ENCODE assay signal across 11 cellular contexts in genomic region chr11:110128161-110128560, GRCh38. TPM values are rescaled to one million over a fixed set of nuclear protein-coding genes. Genes with fewer than 3 reads are reported as not detected.
DNase-seq lines count a peak whose midpoint lies in the region; ATAC-seq and TF ChIP-seq lines count a peak whose summit lies in the region.
"Had no signal": no experiment of that assay in that cellular context is flagged by ENCODE, and none has a peak within 500 bp of the region (broad histone marks: within the 10 kb centered on the region; RNA-seq: fewer than 3 reads in every experiment).

No MANE protein-coding gene starts in this region.

- H2AK5ac ChIP-seq in mesenchymal stem cell (ENCODE audit: low read length, severe bottlenecking): no peak overlapping the region

- H3K9me3 ChIP-seq in mesenchymal stem cell (ENCODE audit: control insufficient read depth, low read length): no peaks in the 10 kb centered on the region

- H2BK15ac ChIP-seq in mesenchymal stem cell (ENCODE audit: low read depth, poor library complexity, severe bottlenecking): no peak overlapping the region

- no peak overlapping the region for H3K18ac ChIP-seq in mesenchymal stem cell (ENCODE audit: low read depth in 1 of 2, low read length in 2 of 2)

- H3K14ac ChIP-seq in mesenchymal stem cell (ENCODE audit: low read length in 2 of 2): no peak overlapping the region

- H3K4me2 ChIP-seq in mesenchymal stem cell (ENCODE audit: low read length, poor library complexity, severe bottlenecking): no peak overlapping the region

- H3K9me3 Mint-ChIP-seq in naive thymus-derived CD8-positive, alpha-beta T cell: no peaks in the 10 kb centered on the region
- H3K9me3 Mint-ChIP-seq: activated naive CD4-positive, alpha-beta T cell treated with anti-CD3 and anti-CD28 coated beads for 36 hours had no signal

- intact Hi-C loops in posterior cingulate gyrus (cut with DNase I): no loop called here

- no peak overlapping the region for H3K27ac Mint-ChIP-seq in naive thymus-derived CD8-positive, alpha-beta T cell
- H3K27ac Mint-ChIP-seq: activated naive CD4-positive, alpha-beta T cell treated with anti-CD3 and anti-CD28 coated beads for 36 hours had no signal

- peak overlapping the region; percentile 50 for H3K9ac ChIP-seq in mesenchymal stem cell (ENCODE audit: low read length)

- peaks cover 5% of the 10 kb centered on the region for H3K4me1 ChIP-seq in mesenchymal stem cell (ENCODE audit: control insufficient read depth, insufficient read depth, low read depth, low read length)

- H2BK5ac ChIP-seq in mesenchymal stem cell (ENCODE audit: low read depth, low read length, poor library complexity, severe bottlenecking): no peak overlapping the region

- POLR2A ChIA-PET in naive thymus-derived CD8-positive, alpha-beta T cell (lab: Charles Lee): no interaction called here

- H2BK12ac ChIP-seq in mesenchymal stem cell (ENCODE audit: low read length in 2 of 2): no peak overlapping the region

- H3K23ac ChIP-seq in mesenchymal stem cell (ENCODE audit: low read length in 2 of 2): no peak overlapping the region

- H3K27me3 ChIP-seq in brain microvascular endothelial cell (replicated peaks) (no peaks in the 10 kb centered on the region), mesenchymal stem cell (ENCODE audit: control insufficient read depth in 1 of 2, insufficient read depth in 1 of 2, low read length in 2 of 2) (no peaks in the 10 kb centered on the region)

- in situ Hi-C loops in brain microvascular endothelial cell (cut with HindIII; ENCODE audit: low pct_ligation_motif_present, low sequenced_read_pairs): no loop called here

- H2BK120ac ChIP-seq in mesenchymal stem cell (ENCODE audit: low read depth, low read length): peak overlapping the region; percentile 8

- H3K4me3 ChIP-seq in brain microvascular endothelial cell (ENCODE audit: low read depth, low read length) (no peak overlapping the region), mesenchymal stem cell (ENCODE audit: insufficient read depth in 1 of 2, low read depth in 1 of 2, low read length in 2 of 2) (no peak overlapping the region)

- no peaks in the 10 kb centered on the region for H3K36me3 ChIP-seq in brain microvascular endothelial cell (replicated peaks)
- no peaks in the 10 kb centered on the region for H3K36me3 ChIP-seq in mesenchymal stem cell (ENCODE audit: control insufficient read depth in 1 of 2, insufficient read depth in 2 of 2, low read depth in 1 of 2, low read length in 2 of 2)

- DNase-seq in COR-L47 (lab: John Stamatoyannopoulos, UW) (peak; percentile 53), NCI-H2081 treated with DMSO at 0.1 percent for 48 hours (lab: John Stamatoyannopoulos, UW) (peak; percentile 25), brain microvascular endothelial cell (peak; percentile 34), mesenchymal stem cell (peak; percentile 44), posterior cingulate gyrus (no peak), SK-N-DZ (ENCODE audit: low spot score) (no peak), occipital lobe (lab: John Stamatoyannopoulos, UW) (no peak)
- no peak for DNase-seq in naive thymus-derived CD8-positive, alpha-beta T cell
- DNase-seq: activated naive CD4-positive, alpha-beta T cell treated with anti-CD3 and anti-CD28 coated beads for 36 hours; erythroblast; NCI-H2029 treated with DMSO at 0.1 percent for 48 hours had no signal

- TF ChIP-seq CTCF in brain microvascular endothelial cell (IDR thresholded peaks at IDR 0.05; ENCODE audit: low read depth, low read length, missing control alignments): no peak

- no peak overlapping the region for H4K91ac ChIP-seq in mesenchymal stem cell (ENCODE audit: low read length)

- H3K4me1 Mint-ChIP-seq in naive thymus-derived CD8-positive, alpha-beta T cell: no peaks in the 10 kb centered on the region

- peaks cover 5 to 10% (median 7%) of the 10 kb centered on the region in 5 donors for H3K27me3 Mint-ChIP-seq in naive thymus-derived CD8-positive, alpha-beta T cell

- WGBS in mesenchymal stem cell: 33% methylated on average over 1 of the region's 2 CpGs

- no peak overlapping the region for H2AFZ ChIP-seq in mesenchymal stem cell (ENCODE audit: low read depth, low read length)

- H4K8ac ChIP-seq in mesenchymal stem cell (ENCODE audit: low read length): no peak overlapping the region

- no peak overlapping the region for H3K4ac ChIP-seq in mesenchymal stem cell (ENCODE audit: low read depth in 1 of 2, low read length in 2 of 2)

- no peaks in the 10 kb centered on the region for H3K36me3 Mint-ChIP-seq in naive thymus-derived CD8-positive, alpha-beta T cell

- ATAC-seq in naive thymus-derived CD8-positive, alpha-beta T cell: no peak

- H3K27ac ChIP-seq in brain microvascular endothelial cell (peak overlapping the region; percentile 94), mesenchymal stem cell (ENCODE audit: low read length, poor library complexity, severe bottlenecking) (peak overlapping the region; percentile 66)

- H3K4me3 Mint-ChIP-seq in naive thymus-derived CD8-positive, alpha-beta T cell: no peak overlapping the region
- H3K4me3 Mint-ChIP-seq: activated naive CD4-positive, alpha-beta T cell treated with anti-CD3 and anti-CD28 coated beads for 36 hours had no signal

- H3K79me1 ChIP-seq in mesenchymal stem cell (replicated peaks; ENCODE audit: low read length, poor library complexity, severe bottlenecking): peaks cover 20% of the 10 kb centered on the region

RNA-seq across cellular contexts. Expression of gene ZC3H12C, which starts 35.0 kb away (rescaled TPM):
- polyA plus RNA-seq in mesenchymal stem cell (2013, experiment 1 of 2): 5.6 TPM
- polyA plus RNA-seq in mesenchymal stem cell (2013, experiment 2 of 2): 5.1 TPM
- polyA plus RNA-seq in SK-N-DZ (2014; cell fraction: cytosol; rRNA removed): 1.6 and 1.9 TPM in 2 replicates
- polyA plus RNA-seq in SK-N-DZ (2014; cell fraction: nucleus; rRNA removed): 1.3 and 1.5 TPM in 2 replicates
- total RNA-seq in naive thymus-derived CD8-positive, alpha-beta T cell: under 1 TPM; 0.03 to 0.08 TPM
- polyA plus RNA-seq in naive thymus-derived CD8-positive, alpha-beta T cell: not detected
- total RNA-seq in occipital lobe: 32.0 TPM
- total RNA-seq: activated naive CD4-positive, alpha-beta T cell treated with anti-CD3 and anti-CD28 coated beads for 36 hours had no signal

Comparison
In these comparisons a context has a peak if more than half of its experiments do, and no peak if none do; other contexts are left out.
1. DNase-seq: peak in COR-L47 (single experiment), NCI-H2081 treated with DMSO at 0.1 percent for 48 hours (single experiment), brain microvascular endothelial cell (single experiment) and mesenchymal stem cell (single experiment); none in posterior cingulate gyrus (0 of 10), SK-N-DZ (single experiment), naive thymus-derived CD8-positive, alpha-beta T cell (0 of 10) and occipital lobe (single experiment).
2. RNA of gene ZC3H12C, which starts 35.0 kb away (total RNA-seq): 32.0 TPM in occipital lobe (single experiment); 0.03 to 0.08 TPM in naive thymus-derived CD8-positive, alpha-beta T cell; every median in the first group is over 10 times any median in the second.